32 cellular contexts compared by ENCODE assay signal in genomic region chr6:131160254-131160758, GRCh38.
"Had no signal": no experiment of that assay in that cellular context is flagged by ENCODE, and none has a peak within 500 bp of the region (broad histone marks: within the 10 kb centered on the region; RNA-seq: fewer than 3 reads in every experiment).

No MANE protein-coding gene starts in this region.

- H3K4me3 Mint-ChIP-seq: activated B cell treated with CpG ODN at 0.5 μM for 24 hours; activated CD4-positive, alpha-beta memory T cell treated with anti-CD3 and anti-CD28 coated beads for 36 hours; activated CD4-positive, alpha-beta T cell treated with anti-CD3 and anti-CD28 coated beads, Interleukin-2, amount 10 ng/mL, durations not matched to agents 24 days and 14 days; activated CD8-positive, alpha-beta T cell treated with anti-CD3 and anti-CD28 coated beads for 36 hours; activated naive CD4-positive, alpha-beta T cell treated with anti-CD3 and anti-CD28 coated beads, Interleukin-2, amount 10 ng/mL, durations not matched to agents 7 days and 5 days; activated naive CD4-positive, alpha-beta T cell treated with anti-CD3 and anti-CD28 coated beads, Interleukin-2, amount 50 U/mL, for 24 hours; activated naive CD8-positive, alpha-beta T cell; activated naive CD8-positive, alpha-beta T cell treated with anti-CD3 and anti-CD28 coated beads, Interleukin-2, amount 10 ng/mL, durations not matched to agents 7 days and 5 days; activated naive CD8-positive, alpha-beta T cell treated with anti-CD3 and anti-CD28 coated beads, Interleukin-2, amount 50 U/mL, for 24 hours; activated T-cell treated with anti-CD3 and anti-CD28 coated beads, Interleukin-2, amount 50 U/mL, for 24 hours; T-helper 1 cell treated with Interleukin-12 subunit alpha and Interleukin-12 subunit beta and Interleukin-4 antibody, amounts not matched to agents 30 μg/mL and 1 μg/mL, for 36 hours; T-helper 2 cell treated with Interferon-gamma antibody and Interleukin-4, amounts not matched to agents 5 μg/mL and 100 μg/mL, for 36 hours had no signal

- H3K36me3 ChIP-seq: brain microvascular endothelial cell, breast epithelium had no signal

- H3K27ac Mint-ChIP-seq: activated B cell treated with CpG ODN at 0.5 μM for 24 hours; activated CD4-positive, alpha-beta memory T cell treated with anti-CD3 and anti-CD28 coated beads for 36 hours; activated CD4-positive, alpha-beta T cell treated with anti-CD3 and anti-CD28 coated beads, Interleukin-2, amount 10 ng/mL, durations not matched to agents 24 days and 14 days; activated CD8-positive, alpha-beta T cell treated with anti-CD3 and anti-CD28 coated beads for 36 hours; activated naive CD4-positive, alpha-beta T cell treated with anti-CD3 and anti-CD28 coated beads, Interleukin-2, amount 10 ng/mL, durations not matched to agents 7 days and 5 days; activated naive CD4-positive, alpha-beta T cell treated with anti-CD3 and anti-CD28 coated beads, Interleukin-2, amount 50 U/mL, for 24 hours; activated naive CD8-positive, alpha-beta T cell; activated naive CD8-positive, alpha-beta T cell treated with anti-CD3 and anti-CD28 coated beads, Interleukin-2, amount 10 ng/mL, durations not matched to agents 7 days and 5 days; activated naive CD8-positive, alpha-beta T cell treated with anti-CD3 and anti-CD28 coated beads, Interleukin-2, amount 50 U/mL, for 24 hours; activated T-cell treated with anti-CD3 and anti-CD28 coated beads, Interleukin-2, amount 50 U/mL, for 24 hours; activated T-helper 2 cell treated with anti-CD3 and anti-CD28 coated beads, Interferon-gamma antibody, Interleukin-2, Interleukin-4, amounts not matched to agents 10 μg/mL and 5 μg/mL and 100 μg/mL, durations not matched to agents 14 hours and 24 hours and 36 hours; T-helper 1 cell treated with Interleukin-12 subunit alpha and Interleukin-12 subunit beta and Interleukin-4 antibody, amounts not matched to agents 30 μg/mL and 1 μg/mL, for 36 hours; T-helper 2 cell treated with Interferon-gamma antibody and Interleukin-4, amounts not matched to agents 5 μg/mL and 100 μg/mL, for 36 hours had no signal

- H3K9me3 Mint-ChIP-seq: activated B cell treated with CpG ODN at 0.5 μM for 24 hours; activated CD4-positive, alpha-beta memory T cell treated with anti-CD3 and anti-CD28 coated beads for 36 hours; activated CD4-positive, alpha-beta T cell treated with anti-CD3 and anti-CD28 coated beads, Interleukin-2, amount 10 ng/mL, durations not matched to agents 24 days and 14 days; activated CD8-positive, alpha-beta T cell treated with anti-CD3 and anti-CD28 coated beads for 36 hours; activated naive CD4-positive, alpha-beta T cell treated with anti-CD3 and anti-CD28 coated beads, Interleukin-2, amount 10 ng/mL, durations not matched to agents 7 days and 5 days; activated naive CD4-positive, alpha-beta T cell treated with anti-CD3 and anti-CD28 coated beads, Interleukin-2, amount 50 U/mL, for 24 hours; activated naive CD8-positive, alpha-beta T cell treated with anti-CD3 and anti-CD28 coated beads, Interleukin-2, amount 10 ng/mL, durations not matched to agents 7 days and 5 days; activated naive CD8-positive, alpha-beta T cell treated with anti-CD3 and anti-CD28 coated beads, Interleukin-2, amount 50 U/mL, for 24 hours; activated T-cell treated with anti-CD3 and anti-CD28 coated beads, Interleukin-2, amount 50 U/mL, for 24 hours; activated T-helper 2 cell treated with anti-CD3 and anti-CD28 coated beads, Interferon-gamma antibody, Interleukin-2, Interleukin-4, amounts not matched to agents 10 μg/mL and 5 μg/mL and 100 μg/mL, durations not matched to agents 14 hours and 24 hours and 36 hours; T-helper 1 cell treated with Interleukin-12 subunit alpha and Interleukin-12 subunit beta and Interleukin-4 antibody, amounts not matched to agents 30 μg/mL and 1 μg/mL, for 36 hours; T-helper 2 cell treated with Interferon-gamma antibody and Interleukin-4, amounts not matched to agents 5 μg/mL and 100 μg/mL, for 36 hours had no signal

- H3K36me3 Mint-ChIP-seq: activated naive CD4-positive, alpha-beta T cell treated with anti-CD3 and anti-CD28 coated beads, Interleukin-2, amount 10 ng/mL, durations not matched to agents 7 days and 5 days had no signal

- H3K27ac ChIP-seq: body of pancreas, brain microvascular endothelial cell, breast epithelium, VCaP had no signal

- DNase-seq: activated B cell treated with CpG ODN at 0.5 μM for 24 hours; activated CD4-positive, alpha-beta memory T cell treated with anti-CD3 and anti-CD28 coated beads for 36 hours; activated CD4-positive, alpha-beta T cell treated with anti-CD3 and anti-CD28 coated beads for 4 hours; activated CD4-positive, alpha-beta T cell treated with anti-CD3 and anti-CD28 coated beads, Interleukin-2, amount 10 ng/mL, durations not matched to agents 24 days and 14 days; activated CD4-positive, alpha-beta T cell treated with anti-CD3 and anti-CD28 coated beads, Interleukin-2, amount 50 U/mL, for 1 hour; activated CD4-positive, alpha-beta T cell treated with anti-CD3 and anti-CD28 coated beads, Interleukin-2, amount 50 U/mL, for 4 hours; activated CD4-positive, CD25-positive, alpha-beta regulatory T cell treated with anti-CD3 and anti-CD28 coated beads, Interleukin-2, amount 50 U/mL, for 72 hours; activated CD8-positive, alpha-beta memory T cell treated with anti-CD3 and anti-CD28 coated beads, Interleukin-2, amount 50 U/mL, for 4 hours; activated CD8-positive, alpha-beta T cell treated with anti-CD3 and anti-CD28 coated beads for 36 hours; activated effector memory CD4-positive, alpha-beta T cell treated with Interleukin-2 at 50 U/mL for 16 hours; activated gamma-delta T cell; activated naive CD4-positive, alpha-beta T cell treated with anti-CD3 and anti-CD28 coated beads, Interleukin-2, amount 10 ng/mL, durations not matched to agents 7 days and 5 days; activated naive CD4-positive, alpha-beta T cell treated with Interleukin-2 at 50 U/mL for 16 hours; activated naive CD8-positive, alpha-beta T cell treated with anti-CD3 and anti-CD28 coated beads, Interleukin-2, amount 10 ng/mL, durations not matched to agents 7 days and 5 days; activated naive CD8-positive, alpha-beta T cell treated with anti-CD3 and anti-CD28 coated beads, Interleukin-2, amount 50 U/mL, for 24 hours; activated T-cell treated with anti-CD3 and anti-CD28 coated beads, Interleukin-2, amount 50 U/mL, for 24 hours; activated T-cell treated with anti-CD3 and anti-CD28 coated beads, Interleukin-2, amount 50 U/mL, for 48 hours; aorta; body of pancreas; central memory CD4-positive, alpha-beta T cell; T-helper 1 cell; T-helper 2 cell; T-helper 9 cell had no signal

- H3K27me3 Mint-ChIP-seq: activated B cell treated with CpG ODN at 0.5 μM for 24 hours; activated CD4-positive, alpha-beta memory T cell treated with anti-CD3 and anti-CD28 coated beads for 36 hours; activated CD4-positive, alpha-beta T cell treated with anti-CD3 and anti-CD28 coated beads, Interleukin-2, amount 10 ng/mL, durations not matched to agents 24 days and 14 days; activated CD8-positive, alpha-beta T cell treated with anti-CD3 and anti-CD28 coated beads for 36 hours; activated naive CD4-positive, alpha-beta T cell treated with anti-CD3 and anti-CD28 coated beads, Interleukin-2, amount 10 ng/mL, durations not matched to agents 7 days and 5 days; activated naive CD4-positive, alpha-beta T cell treated with anti-CD3 and anti-CD28 coated beads, Interleukin-2, amount 50 U/mL, for 24 hours; activated naive CD8-positive, alpha-beta T cell; activated naive CD8-positive, alpha-beta T cell treated with anti-CD3 and anti-CD28 coated beads, Interleukin-2, amount 10 ng/mL, durations not matched to agents 7 days and 5 days; activated naive CD8-positive, alpha-beta T cell treated with anti-CD3 and anti-CD28 coated beads, Interleukin-2, amount 50 U/mL, for 24 hours; activated T-cell treated with anti-CD3 and anti-CD28 coated beads, Interleukin-2, amount 50 U/mL, for 24 hours had no signal

- H3K4me1 ChIP-seq: breast epithelium had no signal

- H3K4me1 Mint-ChIP-seq: activated B cell treated with CpG ODN at 0.5 μM for 24 hours; activated CD4-positive, alpha-beta T cell treated with anti-CD3 and anti-CD28 coated beads, Interleukin-2, amount 10 ng/mL, durations not matched to agents 24 days and 14 days; activated naive CD4-positive, alpha-beta T cell treated with anti-CD3 and anti-CD28 coated beads, Interleukin-2, amount 10 ng/mL, durations not matched to agents 7 days and 5 days; activated naive CD4-positive, alpha-beta T cell treated with anti-CD3 and anti-CD28 coated beads, Interleukin-2, amount 50 U/mL, for 24 hours; activated naive CD8-positive, alpha-beta T cell treated with anti-CD3 and anti-CD28 coated beads, Interleukin-2, amount 10 ng/mL, durations not matched to agents 7 days and 5 days; activated naive CD8-positive, alpha-beta T cell treated with anti-CD3 and anti-CD28 coated beads, Interleukin-2, amount 50 U/mL, for 24 hours had no signal

- ATAC-seq: activated CD8-positive, alpha-beta T cell treated with anti-CD3 and anti-CD28 coated beads for 36 hours; activated naive CD8-positive, alpha-beta T cell treated with anti-CD3 and anti-CD28 coated beads, Interleukin-2, amount 50 U/mL, for 24 hours; body of pancreas had no signal

- H3K9me3 ChIP-seq: body of pancreas, breast epithelium had no signal

- H3K4me3 ChIP-seq: body of pancreas, breast epithelium had no signal

- H3K27me3 ChIP-seq: body of pancreas, brain microvascular endothelial cell, breast epithelium had no signal

- FAIRE-seq: TTC549 had no signal
